Comparison of ENCODE assay signal across 8 cellular contexts in the genomic region with DNA sequence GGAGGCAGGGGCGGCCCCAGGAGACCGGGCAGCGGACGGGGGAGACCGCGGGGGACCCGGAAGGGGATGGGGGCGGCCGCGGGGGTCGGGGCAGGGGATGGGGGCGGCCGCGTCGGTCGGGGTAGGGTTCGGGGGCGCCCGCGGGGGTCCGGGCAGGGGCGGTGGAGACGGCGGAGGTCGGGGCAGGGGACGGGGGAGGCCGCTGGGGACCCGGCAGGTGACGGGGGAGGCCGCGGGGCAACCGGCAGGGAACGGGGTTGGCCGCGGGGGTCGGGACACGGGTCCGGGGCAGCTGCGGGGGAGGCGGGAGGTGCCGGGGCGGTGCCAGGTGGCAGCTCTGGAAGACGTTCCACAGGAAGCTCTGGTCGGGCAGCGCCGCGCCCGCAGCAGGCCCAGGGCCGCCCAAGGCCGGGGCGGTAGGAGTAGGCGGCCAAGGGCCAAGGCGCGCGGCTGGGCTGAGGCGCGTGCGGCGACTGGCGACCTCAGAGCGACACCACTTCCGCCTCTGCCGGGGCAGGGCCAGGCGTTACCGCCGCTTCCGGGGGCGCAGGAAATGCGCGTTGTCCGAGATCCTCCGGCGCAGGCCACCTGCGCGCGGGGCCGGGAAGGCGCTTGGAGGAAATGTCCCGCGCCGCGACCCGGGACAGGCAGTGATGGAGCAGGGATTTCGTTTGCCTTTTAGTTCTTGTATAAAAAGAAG. TPM values are rescaled to one million over a fixed set of nuclear protein-coding genes. Genes with fewer than 3 reads are reported as not detected.
DNase-seq lines count a peak whose midpoint lies in the region; ATAC-seq and TF ChIP-seq lines count a peak whose summit lies in the region.
"Not testable (repeated sequence)": the region's sequence is repeated elsewhere in the genome, so short reads cannot be mapped to it uniquely, and the experiment has no call there.

No MANE protein-coding gene starts in this region.

- not testable (repeated sequence) for TF ChIP-seq CTCF in OCI-LY1 (IDR thresholded peaks at IDR 0.05; ENCODE audit: low read length); epithelial cell of esophagus (IDR thresholded peaks at IDR 0.05; ENCODE audit: insufficient read depth, low read depth, low read length, missing control alignments); liver (IDR thresholded peaks at IDR 0.05; ENCODE audit: low read depth, low read length, missing input control)

- not testable (repeated sequence) for H3K27ac ChIP-seq in OCI-LY1 (ENCODE audit: low read depth, low read length, poor library complexity, severe bottlenecking); liver (ENCODE audit: low read depth in 1 of 2, low read length in 2 of 2)

- peak; percentile 61 for DNase-seq in AG08396 (ENCODE audit: low spot score)
- peak; percentile 72 for DNase-seq in activated T-cell treated with anti-CD3 and anti-CD28 coated beads, Interleukin-2, amount 50 U/mL, for 1 hour
- peak; percentile 72 for DNase-seq in epithelial cell of esophagus (ENCODE audit: low read depth)
- peak; percentile 23 to 41 for DNase-seq in stimulated activated CD4-positive, alpha-beta T cell treated with anti-CD3 and anti-CD28 coated beads, Interleukin-1b, Interleukin-23, amount 100 ng/mL, for 1 hour (ENCODE audit: low read depth in 2 of 2)

- 2% methylated on average over 57 of the region's 84 CpGs for WGBS in liver

- H3K9me2 ChIP-seq in OCI-LY1 (ENCODE audit: low read depth, low read length): not testable (repeated sequence)

- H4K20me1 ChIP-seq in OCI-LY1 (ENCODE audit: insufficient read depth, low read length): not testable (repeated sequence)

- H3K4me1 ChIP-seq in OCI-LY1 (ENCODE audit: insufficient read depth, low read length, severe bottlenecking): peaks cover 14% of the 10 kb centered on the region
- not testable (repeated sequence) for H3K4me1 ChIP-seq in liver (ENCODE audit: control insufficient read depth in 4 of 4, insufficient read depth in 4 of 4, low read length in 3 of 4)

- not testable (repeated sequence) for H3K9ac ChIP-seq in OCI-LY1 (ENCODE audit: low read length); liver (ENCODE audit: low read depth in 1 of 2, low read length in 2 of 2)

- H3K4me2 ChIP-seq in OCI-LY1 (ENCODE audit: low read length): peak overlapping the region; percentile 19; the same call in 1 of the 2 replicates

- H2AFZ ChIP-seq in OCI-LY1 (ENCODE audit: low read length): not testable (repeated sequence)

- TF ChIP-seq RAD21 in liver (IDR thresholded peaks at IDR 0.05): not testable (repeated sequence)

- ATAC-seq in GM18909 (IDR thresholded peaks at IDR 0.05; ENCODE audit: poor library complexity, unreplicated experiment): peak; percentile 92
- ATAC-seq in HG02943 (IDR thresholded peaks at IDR 0.05; ENCODE audit: low read depth, unreplicated experiment): peak; percentile 98

- H3K27me3 ChIP-seq in OCI-LY1 (ENCODE audit: insufficient read depth, low read length); liver (ENCODE audit: control insufficient read depth in 4 of 4, insufficient read depth in 4 of 4, low read length in 3 of 4): not testable (repeated sequence)

- H3K4me3 ChIP-seq in OCI-LY1 (ENCODE audit: low read depth, low read length, poor library complexity, severe bottlenecking) (peak overlapping the region; percentile 57), epithelial cell of esophagus (ENCODE audit: low read length) (peak overlapping the region; percentile 47), liver (ENCODE audit: low read depth in 1 of 3, low read length in 3 of 3) (peak overlapping the region in 1 of 3 donors; percentile 52)

- H3K79me2 ChIP-seq in OCI-LY1 (ENCODE audit: insufficient read depth, low read length): not testable (repeated sequence)

- H3K9me3 ChIP-seq in OCI-LY1 (ENCODE audit: low read length); liver (ENCODE audit: control insufficient read depth in 4 of 4, low read length in 3 of 4): not testable (repeated sequence)

- not testable (repeated sequence) for H3F3A ChIP-seq in OCI-LY1 (ENCODE audit: insufficient read depth, low read length)

- peaks cover 16% of the 10 kb centered on the region for H3K36me3 ChIP-seq in OCI-LY1 (ENCODE audit: insufficient read depth, low read length)
- H3K36me3 ChIP-seq in liver (ENCODE audit: control insufficient read depth in 4 of 4, insufficient read depth in 3 of 4, low read depth in 1 of 4, low read length in 3 of 4): not testable (repeated sequence)

TF ChIP-seq in liver, 16 proteins besides CTCF, POLR2A, EP300 and RAD21:
- peak; percentile 36 for TF ChIP-seq YY1 (IDR thresholded peaks at IDR 0.05)
- TF ChIP-seq GABPA (IDR thresholded peaks at IDR 0.05 in 1 of 2, conservative IDR thresholded peaks at IDR 0.05 in 1 of 2): peak in 1 of 2 donors; percentile 85
- peak in 1 of 2 donors; percentile 59 for TF ChIP-seq EGR1 (IDR thresholded peaks at IDR 0.05; ENCODE audit: low read depth in 2 of 2)

RNA-seq across cellular contexts. Expression of a gene that starts 45.9 kb away (rescaled TPM):
- 1 to 10 TPM; 8.3 to 9.4 TPM for total RNA-seq in liver
- 10 to 100 TPM in 1 of 2 donors, 1 to 10 TPM in 1; 4.0 to 12.2 TPM for polyA plus RNA-seq in liver
